Comparison of ENCODE assay signal across 7 cellular contexts in the genomic region with DNA sequence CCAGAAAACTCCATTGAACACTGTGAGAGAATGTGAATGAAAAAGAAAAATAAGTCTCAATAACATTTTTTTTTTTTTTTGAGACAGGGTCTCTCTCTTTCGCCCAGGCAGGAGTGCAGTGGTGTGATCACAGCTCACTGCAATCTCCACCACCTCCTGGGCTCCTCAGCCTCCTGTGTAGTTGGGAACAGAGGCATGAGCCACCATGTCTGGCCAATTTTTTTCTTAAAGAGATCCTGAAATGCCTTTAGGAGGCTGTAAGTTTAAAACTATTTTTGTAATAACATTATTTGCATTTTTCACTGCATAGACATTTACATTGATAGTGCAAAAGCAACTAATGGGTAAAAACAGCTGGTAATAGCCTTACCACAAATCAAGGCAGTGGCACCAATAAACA.
"Had no signal": no experiment of that assay in that cellular context is flagged by ENCODE, and none has a peak within 500 bp of the region (broad histone marks: within the 10 kb centered on the region; RNA-seq: fewer than 3 reads in every experiment).

No MANE protein-coding gene starts in this region.

- H3K27ac ChIP-seq: GM23248 had no signal

- H3K4me3 ChIP-seq: GM23248, HAP-1 had no signal

- DNase-seq: GM23248, GOT3, H7, HFFc6, KBM-7 had no signal

- H3K9me3 ChIP-seq: HAP-1 had no signal

- H3K4me1 ChIP-seq: HAP-1 had no signal

- H3K9ac ChIP-seq: GM23248 had no signal

- ATAC-seq: HCT116 had no signal
